24 cellular contexts compared by ENCODE assay signal in genomic region chr13:31476753-31477152, GRCh38.
DNase-seq lines count a peak whose midpoint lies in the region; ATAC-seq, FAIRE-seq and TF ChIP-seq lines count a peak whose summit lies in the region.
"Had no signal": no experiment of that assay in that cellular context is flagged by ENCODE, and none has a peak within 500 bp of the region (broad histone marks: within the 10 kb centered on the region; RNA-seq: fewer than 3 reads in every experiment).

No MANE protein-coding gene starts in this region.

- H3K27ac ChIP-seq in astrocyte (ENCODE audit: low read depth, low read length) = peak overlapping the region; percentile 91
- no peak overlapping the region for H3K27ac ChIP-seq in smooth muscle cell (ENCODE audit: low read depth)
- H3K27ac ChIP-seq: 22Rv1, right lobe of liver, thyroid gland had no signal

- H3K36me3 ChIP-seq in astrocyte (ENCODE audit: insufficient read depth, low read length) (no peaks in the 10 kb centered on the region), smooth muscle cell (ENCODE audit: low read depth) (no peaks in the 10 kb centered on the region)
- H3K36me3 ChIP-seq: right lobe of liver, thyroid gland had no signal

- H3F3A ChIP-seq in smooth muscle cell (ENCODE audit: low read depth) = no peaks in the 10 kb centered on the region

- no peak for ATAC-seq in HG03095 (IDR thresholded peaks at IDR 0.05; ENCODE audit: unreplicated experiment)
- ATAC-seq: K562; right lobe of liver; stimulated activated naive B cell treated with anti-CD40 and anti-IgM and Interleukin-4, amounts not matched to agents 10 μg/mL and 1 μg/mL and 100 μg/mL, for 72 hours had no signal

- 31% methylated on average over 2 of the region's 2 CpGs for WGBS in smooth muscle cell (ENCODE audit: low lambda C conversion rate)

- H3K79me2 ChIP-seq in astrocyte (ENCODE audit: insufficient read depth, low read length) (no peaks in the 10 kb centered on the region), smooth muscle cell (ENCODE audit: low read depth) (no peaks in the 10 kb centered on the region)

- H3K27me3 Mint-ChIP-seq in astrocyte (ENCODE audit: low read depth, unreplicated experiment) (no peaks in the 10 kb centered on the region), glutamatergic neuron (ENCODE audit: unreplicated experiment) (no peaks in the 10 kb centered on the region)

- peak; percentile 11 for DNase-seq in DMS 273 (lab: John Stamatoyannopoulos, UW; ENCODE audit: unreplicated experiment)
- no peak for DNase-seq in DMS 273 treated with DMSO at 0.1 percent for 48 hours (lab: John Stamatoyannopoulos, UW)
- peak; percentile 3 for DNase-seq in astrocyte (ENCODE audit: low read depth)
- DNase-seq in glutamatergic neuron = no peak
- DNase-seq in smooth muscle cell (lab: John Stamatoyannopoulos, UW; ENCODE audit: unreplicated experiment) = no peak
- no peak for DNase-seq in effector CD8-positive, alpha-beta T cell (lab: John Stamatoyannopoulos, UW)
- no peak for DNase-seq in ureter (ENCODE audit: low spot score)
- DNase-seq: activated CD4-positive, alpha-beta T cell treated with anti-CD3 and anti-CD28 coated beads, Interleukin-2, amount 50 U/mL, for 1 hour; activated gamma-delta T cell treated with Interleukin-2 at 50 U/mL for 16 hours; C1 segment of cervical spinal cord; central memory CD4-positive, alpha-beta T cell; effector memory CD4-positive, alpha-beta T cell; NCI-H1092; NCI-H2081; NCI-H748 treated with DMSO at 0.1 percent for 48 hours; right lobe of liver; SHP77; stimulated activated naive B cell treated with anti-CD40 and anti-IgM and Interleukin-4, amounts not matched to agents 10 μg/mL and 1 μg/mL and 100 μg/mL, for 72 hours; thyroid gland had no signal

- no peaks in the 10 kb centered on the region for H3K9me3 ChIP-seq in astrocyte (ENCODE audit: insufficient read depth, low read depth, low read length)
- no peaks in the 10 kb centered on the region for H3K9me3 ChIP-seq in smooth muscle cell (replicated peaks; ENCODE audit: low read depth)
- H3K9me3 ChIP-seq: right lobe of liver, thyroid gland had no signal

- H3K4me1 Mint-ChIP-seq in astrocyte (ENCODE audit: low read depth, unreplicated experiment) = peaks cover 5% of the 10 kb centered on the region
- H3K4me1 Mint-ChIP-seq in glutamatergic neuron (ENCODE audit: low read depth, unreplicated experiment) = no peaks in the 10 kb centered on the region
- H3K4me1 Mint-ChIP-seq: stimulated activated naive B cell treated with anti-CD40 and anti-IgM and Interleukin-4, amounts not matched to agents 10 μg/mL and 1 μg/mL and 100 μg/mL, for 72 hours had no signal

- H3K4me2 ChIP-seq in astrocyte (ENCODE audit: low read length) = peak overlapping the region; percentile 41
- peak overlapping the region; percentile 58 for H3K4me2 ChIP-seq in smooth muscle cell

- no peaks in the 10 kb centered on the region for H3K9me3 Mint-ChIP-seq in astrocyte (ENCODE audit: unreplicated experiment)
- H3K9me3 Mint-ChIP-seq in glutamatergic neuron (ENCODE audit: unreplicated experiment) = no peaks in the 10 kb centered on the region

- H3K9ac ChIP-seq in astrocyte (ENCODE audit: low read length) (peak overlapping the region; percentile 73), smooth muscle cell (ENCODE audit: low read depth) (no peak overlapping the region)

- H4K20me1 ChIP-seq in astrocyte (ENCODE audit: insufficient read depth, low read length) (no peaks in the 10 kb centered on the region), smooth muscle cell (ENCODE audit: low read depth) (no peaks in the 10 kb centered on the region)

- H2AFZ ChIP-seq in astrocyte (ENCODE audit: low read depth, low read length) (no peak overlapping the region), smooth muscle cell (ENCODE audit: low read depth) (peak overlapping the region; percentile 20)

- TF ChIP-seq CTCF in astrocyte (IDR thresholded peaks at IDR 0.05; ENCODE audit: insufficient read depth, low read depth, low read length) (no peak), glutamatergic neuron (IDR thresholded peaks at IDR 0.05; ENCODE audit: partially characterized antibody, unreplicated experiment) (peak; percentile 58), smooth muscle cell (IDR thresholded peaks at IDR 0.05; ENCODE audit: borderline replicate concordance, insufficient read depth, poor library complexity, severe bottlenecking) (peak; percentile 19)

- H3K4me3 Mint-ChIP-seq in astrocyte (ENCODE audit: unreplicated experiment) (no peak overlapping the region), glutamatergic neuron (ENCODE audit: unreplicated experiment) (no peak overlapping the region)
- H3K4me3 Mint-ChIP-seq: stimulated activated naive B cell treated with anti-CD40 and anti-IgM and Interleukin-4, amounts not matched to agents 10 μg/mL and 1 μg/mL and 100 μg/mL, for 72 hours had no signal

- no peak overlapping the region for H3K4me3 ChIP-seq in astrocyte (ENCODE audit: insufficient read depth, low read depth, low read length)
- H3K4me3 ChIP-seq in smooth muscle cell = no peak overlapping the region
- H3K4me3 ChIP-seq: K562, right lobe of liver, thyroid gland had no signal

- H3K27ac Mint-ChIP-seq in astrocyte (ENCODE audit: unreplicated experiment) = peak overlapping the region; percentile 36
- no peak overlapping the region for H3K27ac Mint-ChIP-seq in glutamatergic neuron (ENCODE audit: unreplicated experiment)
- H3K27ac Mint-ChIP-seq: stimulated activated naive B cell treated with anti-CD40 and anti-IgM and Interleukin-4, amounts not matched to agents 10 μg/mL and 1 μg/mL and 100 μg/mL, for 72 hours had no signal

- FAIRE-seq in astrocyte (lab: Jason Lieb, UNC) = no peak
- FAIRE-seq: GM12892, islet of Langerhans, K562 had no signal

- H3K36me3 Mint-ChIP-seq in astrocyte (ENCODE audit: low read depth, unreplicated experiment) (no peaks in the 10 kb centered on the region), glutamatergic neuron (ENCODE audit: unreplicated experiment) (peaks cover 5% of the 10 kb centered on the region)
- H3K36me3 Mint-ChIP-seq: stimulated activated naive B cell treated with anti-CD40 and anti-IgM and Interleukin-4, amounts not matched to agents 10 μg/mL and 1 μg/mL and 100 μg/mL, for 72 hours had no signal

- H3K4me1 ChIP-seq in astrocyte (ENCODE audit: insufficient read depth, low read length) (peaks cover 17% of the 10 kb centered on the region), smooth muscle cell (ENCODE audit: low read depth) (peaks cover 7% of the 10 kb centered on the region)
- H3K4me1 ChIP-seq: right lobe of liver, thyroid gland had no signal

- no peaks in the 10 kb centered on the region for H3K27me3 ChIP-seq in astrocyte (ENCODE audit: insufficient read depth, low read length)
- H3K27me3 ChIP-seq in smooth muscle cell (ENCODE audit: low read depth) = no peaks in the 10 kb centered on the region
- H3K27me3 ChIP-seq: right lobe of liver, thyroid gland had no signal

Comparison
In these comparisons a context has a peak if more than half of its experiments do, and no peak if none do; other contexts are left out.
1. DNase-seq: peak in DMS 273 (single experiment) and astrocyte (single experiment); none in DMS 273 treated with DMSO at 0.1 percent for 48 hours (single experiment), glutamatergic neuron (single experiment), smooth muscle cell (single experiment), effector CD8-positive, alpha-beta T cell (single experiment) and ureter (single experiment).